Comparison of ENCODE assay signal across 1 cellular context in the genomic region with DNA sequence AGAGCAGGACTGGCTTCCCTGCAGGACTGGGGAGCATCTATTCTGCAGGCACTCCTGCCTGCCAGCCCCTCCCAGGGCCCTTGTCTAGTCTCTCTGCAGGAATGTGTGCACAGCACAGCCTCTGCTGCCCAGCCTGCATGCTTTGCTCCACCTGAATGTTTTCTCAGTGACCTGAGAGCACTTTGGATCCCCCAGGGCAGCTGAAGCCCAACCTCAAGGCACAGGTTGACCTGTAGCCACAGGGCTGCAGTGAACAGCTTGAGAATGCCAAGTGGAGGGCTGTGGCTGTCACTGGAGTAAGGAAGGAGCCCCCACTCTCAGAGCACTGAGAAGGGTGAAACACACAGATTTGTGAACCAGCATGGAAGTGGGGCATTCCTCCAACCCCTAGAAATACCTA.
TF ChIP-seq lines count a peak whose summit lies in the region.

No MANE protein-coding gene starts in this region.

TF ChIP-seq in GM23338, 12 proteins besides CTCF, POLR2A, EP300 and RAD21 (continued from another document):
- TF ChIP-seq, protein P1, sequence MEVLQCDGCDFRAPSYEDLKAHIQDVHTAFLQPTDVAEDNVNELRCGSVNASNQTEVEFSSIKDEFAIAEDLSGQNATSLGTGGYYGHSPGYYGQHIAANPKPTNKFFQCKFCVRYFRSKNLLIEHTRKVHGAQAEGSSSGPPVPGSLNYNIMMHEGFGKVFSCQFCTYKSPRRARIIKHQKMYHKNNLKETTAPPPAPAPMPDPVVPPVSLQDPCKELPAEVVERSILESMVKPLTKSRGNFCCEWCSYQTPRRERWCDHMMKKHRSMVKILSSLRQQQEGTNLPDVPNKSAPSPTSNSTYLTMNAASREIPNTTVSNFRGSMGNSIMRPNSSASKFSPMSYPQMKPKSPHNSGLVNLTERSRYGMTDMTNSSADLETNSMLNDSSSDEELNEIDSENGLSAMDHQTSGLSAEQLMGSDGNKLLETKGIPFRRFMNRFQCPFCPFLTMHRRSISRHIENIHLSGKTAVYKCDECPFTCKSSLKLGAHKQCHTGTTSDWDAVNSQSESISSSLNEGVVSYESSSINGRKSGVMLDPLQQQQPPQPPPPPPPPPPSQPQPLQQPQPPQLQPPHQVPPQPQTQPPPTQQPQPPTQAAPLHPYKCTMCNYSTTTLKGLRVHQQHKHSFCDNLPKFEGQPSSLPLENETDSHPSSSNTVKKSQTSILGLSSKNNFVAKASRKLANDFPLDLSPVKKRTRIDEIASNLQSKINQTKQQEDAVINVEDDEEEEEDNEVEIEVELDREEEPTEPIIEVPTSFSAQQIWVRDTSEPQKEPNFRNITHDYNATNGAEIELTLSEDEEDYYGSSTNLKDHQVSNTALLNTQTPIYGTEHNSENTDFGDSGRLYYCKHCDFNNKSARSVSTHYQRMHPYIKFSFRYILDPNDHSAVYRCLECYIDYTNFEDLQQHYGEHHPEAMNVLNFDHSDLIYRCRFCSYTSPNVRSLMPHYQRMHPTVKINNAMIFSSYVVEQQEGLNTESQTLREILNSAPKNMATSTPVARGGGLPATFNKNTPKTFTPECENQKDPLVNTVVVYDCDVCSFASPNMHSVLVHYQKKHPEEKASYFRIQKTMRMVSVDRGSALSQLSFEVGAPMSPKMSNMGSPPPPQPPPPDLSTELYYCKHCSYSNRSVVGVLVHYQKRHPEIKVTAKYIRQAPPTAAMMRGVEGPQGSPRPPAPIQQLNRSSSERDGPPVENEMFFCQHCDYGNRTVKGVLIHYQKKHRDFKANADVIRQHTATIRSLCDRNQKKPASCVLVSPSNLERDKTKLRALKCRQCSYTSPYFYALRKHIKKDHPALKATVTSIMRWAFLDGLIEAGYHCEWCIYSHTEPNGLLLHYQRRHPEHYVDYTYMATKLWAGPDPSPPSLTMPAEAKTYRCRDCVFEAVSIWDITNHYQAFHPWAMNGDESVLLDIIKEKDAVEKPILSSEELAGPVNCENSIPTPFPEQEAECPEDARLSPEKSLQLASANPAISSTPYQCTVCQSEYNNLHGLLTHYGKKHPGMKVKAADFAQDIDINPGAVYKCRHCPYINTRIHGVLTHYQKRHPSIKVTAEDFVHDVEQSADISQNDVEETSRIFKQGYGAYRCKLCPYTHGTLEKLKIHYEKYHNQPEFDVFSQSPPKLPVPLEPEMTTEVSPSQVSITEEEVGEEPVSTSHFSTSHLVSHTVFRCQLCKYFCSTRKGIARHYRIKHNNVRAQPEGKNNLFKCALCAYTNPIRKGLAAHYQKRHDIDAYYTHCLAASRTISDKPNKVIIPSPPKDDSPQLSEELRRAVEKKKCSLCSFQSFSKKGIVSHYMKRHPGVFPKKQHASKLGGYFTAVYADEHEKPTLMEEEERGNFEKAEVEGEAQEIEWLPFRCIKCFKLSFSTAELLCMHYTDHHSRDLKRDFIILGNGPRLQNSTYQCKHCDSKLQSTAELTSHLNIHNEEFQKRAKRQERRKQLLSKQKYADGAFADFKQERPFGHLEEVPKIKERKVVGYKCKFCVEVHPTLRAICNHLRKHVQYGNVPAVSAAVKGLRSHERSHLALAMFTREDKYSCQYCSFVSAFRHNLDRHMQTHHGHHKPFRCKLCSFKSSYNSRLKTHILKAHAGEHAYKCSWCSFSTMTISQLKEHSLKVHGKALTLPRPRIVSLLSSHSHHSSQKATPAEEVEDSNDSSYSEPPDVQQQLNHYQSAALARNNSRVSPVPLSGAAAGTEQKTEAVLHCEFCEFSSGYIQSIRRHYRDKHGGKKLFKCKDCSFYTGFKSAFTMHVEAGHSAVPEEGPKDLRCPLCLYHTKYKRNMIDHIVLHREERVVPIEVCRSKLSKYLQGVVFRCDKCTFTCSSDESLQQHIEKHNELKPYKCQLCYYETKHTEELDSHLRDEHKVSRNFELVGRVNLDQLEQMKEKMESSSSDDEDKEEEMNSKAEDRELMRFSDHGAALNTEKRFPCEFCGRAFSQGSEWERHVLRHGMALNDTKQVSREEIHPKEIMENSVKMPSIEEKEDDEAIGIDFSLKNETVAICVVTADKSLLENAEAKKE (CRISPR knock-in tag; IDR thresholded peaks at IDR 0.05), result no peak
- TF ChIP-seq EZH2 (IDR thresholded peaks at IDR 0.05; ENCODE audit: low read depth, unreplicated experiment) (no peak), EZH2phosphoT487 (IDR thresholded peaks at IDR 0.05; ENCODE audit: unreplicated experiment) (no peak), CREB1 (CRISPR knock-in tag; IDR thresholded peaks at IDR 0.05; ENCODE audit: low read depth) (no peak), NANOG (IDR thresholded peaks at IDR 0.05; ENCODE audit: borderline replicate concordance) (no peak), STAT1 (IDR thresholded peaks at IDR 0.05; ENCODE audit: unreplicated experiment) (no peak), ZNF114 (CRISPR knock-in tag; IDR thresholded peaks at IDR 0.05) (no peak)
